In genomic region chr12:88994537-88994936, GRCh38 we compare ENCODE assay signal across 27 cellular contexts.
"Had no signal": no experiment of that assay in that cellular context is flagged by ENCODE, and none has a peak within 500 bp of the region (broad histone marks: within the 10 kb centered on the region; RNA-seq: fewer than 3 reads in every experiment).

No MANE protein-coding gene starts in this region.

- H3K4me1 Mint-ChIP-seq: stimulated activated effector memory CD8-positive, alpha-beta T cell treated with anti-CD3 and anti-CD28 coated beads, Interleukin-12 subunit alpha, Interleukin-12 subunit beta, amount 100 ng/mL, for 72 hours had no signal

- H2AFZ ChIP-seq: hepatocyte, neural progenitor cell had no signal

- H3K79me2 ChIP-seq: hepatocyte had no signal

- ATAC-seq: effector memory CD8-positive, alpha-beta T cell; left colon; left ventricle myocardium superior; natural killer cell treated with Interleukin-12 subunit alpha and Interleukin-12 subunit beta and Interleukin-15 and Interleukin-18, amount 100 ng/mL, for 72 hours; stimulated activated effector memory CD8-positive, alpha-beta T cell treated with anti-CD3 and anti-CD28 coated beads, Interleukin-12 subunit alpha, Interleukin-12 subunit beta, amount 100 ng/mL, for 72 hours had no signal

- H3K36me3 Mint-ChIP-seq: natural killer cell treated with Interleukin-12 subunit alpha and Interleukin-12 subunit beta and Interleukin-15 and Interleukin-18, amount 100 ng/mL, for 72 hours; neural progenitor cell; stimulated activated effector memory CD8-positive, alpha-beta T cell treated with anti-CD3 and anti-CD28 coated beads, Interleukin-12 subunit alpha, Interleukin-12 subunit beta, amount 100 ng/mL, for 72 hours had no signal

- H3K27ac ChIP-seq: epithelial cell of prostate, esophagus muscularis mucosa, hepatocyte, neural progenitor cell, ovary, right atrium auricular region, sigmoid colon, skin epidermis, tibial artery, upper lobe of left lung, uterus had no signal

- H3K4me1 ChIP-seq: neural progenitor cell, right atrium auricular region, sigmoid colon, tibial artery, uterus had no signal

- H3K9me3 Mint-ChIP-seq: dendritic cell treated with granulocyte-macrophage colony-stimulating factor and Interleukin-4, amounts not matched to agents 40 ng/mL and 50 ng/mL, for 4 days; effector memory CD8-positive, alpha-beta T cell; natural killer cell treated with Interleukin-12 subunit alpha and Interleukin-12 subunit beta and Interleukin-15 and Interleukin-18, amount 100 ng/mL, for 72 hours; neural progenitor cell; stimulated activated effector memory CD8-positive, alpha-beta T cell treated with anti-CD3 and anti-CD28 coated beads, Interleukin-12 subunit alpha, Interleukin-12 subunit beta, amount 100 ng/mL, for 72 hours; stimulated activated naive CD8-positive, alpha-beta T cell treated with anti-CD3 and anti-CD28 coated beads, Interleukin-15, Interleukin-2, amounts not matched to agents 100 ng/mL and 50 ng/mL, for 24 hours had no signal

- H3K27me3 ChIP-seq: esophagus muscularis mucosa, hepatocyte, neural progenitor cell, right atrium auricular region, sigmoid colon, tibial artery, upper lobe of left lung, uterus had no signal

- H3K27ac Mint-ChIP-seq: dendritic cell treated with granulocyte-macrophage colony-stimulating factor and Interleukin-4, amounts not matched to agents 40 ng/mL and 50 ng/mL, for 4 days; effector memory CD8-positive, alpha-beta T cell; natural killer cell treated with Interleukin-12 subunit alpha and Interleukin-12 subunit beta and Interleukin-15 and Interleukin-18, amount 100 ng/mL, for 72 hours; neural progenitor cell; stimulated activated effector memory CD8-positive, alpha-beta T cell treated with anti-CD3 and anti-CD28 coated beads, Interleukin-12 subunit alpha, Interleukin-12 subunit beta, amount 100 ng/mL, for 72 hours; stimulated activated naive CD8-positive, alpha-beta T cell treated with anti-CD3 and anti-CD28 coated beads, Interleukin-15, Interleukin-2, amounts not matched to agents 100 ng/mL and 50 ng/mL, for 24 hours had no signal

- DNase-seq: effector memory CD8-positive, alpha-beta T cell; foreskin melanocyte; head of caudate nucleus; left colon; left ventricle myocardium superior; mesenchymal stem cell; midbrain; nucleus accumbens; ovary; sigmoid colon; stimulated activated CD4-positive, alpha-beta T cell treated with anti-CD3 and anti-CD28 coated beads, Interleukin-12 subunit alpha, Interleukin-12 subunit beta, amount 100 ng/mL, for 4 hours; stimulated activated CD4-positive, alpha-beta T cell treated with anti-CD3 and anti-CD28 coated beads, Interleukin-2, amount 100 ng/mL, for 48 hours; stimulated activated CD8-positive, alpha-beta memory T cell treated with anti-CD3 and anti-CD28 coated beads, Interleukin-4, amount 100 ng/mL, for 48 hours; tibial artery; upper lobe of left lung; uterus had no signal

- H3K4me3 ChIP-seq: esophagus muscularis mucosa, hepatocyte, lung, neural progenitor cell, ovary, right atrium auricular region, sigmoid colon, skin epidermis, tibial artery, upper lobe of left lung, uterus had no signal

- H3K4me2 ChIP-seq: hepatocyte, neural progenitor cell had no signal

- H3K4me3 Mint-ChIP-seq: dendritic cell treated with granulocyte-macrophage colony-stimulating factor and Interleukin-4, amounts not matched to agents 40 ng/mL and 50 ng/mL, for 4 days; effector memory CD8-positive, alpha-beta T cell; natural killer cell treated with Interleukin-12 subunit alpha and Interleukin-12 subunit beta and Interleukin-15 and Interleukin-18, amount 100 ng/mL, for 72 hours; neural progenitor cell; stimulated activated effector memory CD8-positive, alpha-beta T cell treated with anti-CD3 and anti-CD28 coated beads, Interleukin-12 subunit alpha, Interleukin-12 subunit beta, amount 100 ng/mL, for 72 hours; stimulated activated naive CD8-positive, alpha-beta T cell treated with anti-CD3 and anti-CD28 coated beads, Interleukin-15, Interleukin-2, amounts not matched to agents 100 ng/mL and 50 ng/mL, for 24 hours had no signal

- H3K27me3 Mint-ChIP-seq: dendritic cell treated with granulocyte-macrophage colony-stimulating factor and Interleukin-4, amounts not matched to agents 40 ng/mL and 50 ng/mL, for 4 days had no signal

- H3K36me3 ChIP-seq: esophagus muscularis mucosa, neural progenitor cell, ovary, right atrium auricular region, sigmoid colon, tibial artery, upper lobe of left lung, uterus had no signal

- H3K9ac ChIP-seq: neural progenitor cell had no signal

- H3K9me3 ChIP-seq: esophagus muscularis mucosa, ovary, right atrium auricular region, sigmoid colon, tibial artery, upper lobe of left lung, uterus had no signal
